ENCODE assay signal across 1 cellular context in genomic region chr12:53989227-53990113, GRCh38.
TF ChIP-seq lines count a peak whose summit lies in the region.

No MANE protein-coding gene starts in this region.

TF ChIP-seq in H1, 55 proteins besides CTCF, POLR2A, EP300 and RAD21:
- TF ChIP-seq, protein P1, sequence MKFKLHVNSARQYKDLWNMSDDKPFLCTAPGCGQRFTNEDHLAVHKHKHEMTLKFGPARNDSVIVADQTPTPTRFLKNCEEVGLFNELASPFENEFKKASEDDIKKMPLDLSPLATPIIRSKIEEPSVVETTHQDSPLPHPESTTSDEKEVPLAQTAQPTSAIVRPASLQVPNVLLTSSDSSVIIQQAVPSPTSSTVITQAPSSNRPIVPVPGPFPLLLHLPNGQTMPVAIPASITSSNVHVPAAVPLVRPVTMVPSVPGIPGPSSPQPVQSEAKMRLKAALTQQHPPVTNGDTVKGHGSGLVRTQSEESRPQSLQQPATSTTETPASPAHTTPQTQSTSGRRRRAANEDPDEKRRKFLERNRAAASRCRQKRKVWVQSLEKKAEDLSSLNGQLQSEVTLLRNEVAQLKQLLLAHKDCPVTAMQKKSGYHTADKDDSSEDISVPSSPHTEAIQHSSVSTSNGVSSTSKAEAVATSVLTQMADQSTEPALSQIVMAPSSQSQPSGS (IDR thresholded peaks at IDR 0.05; ENCODE audit: low read length): no peak
- no peak for TF ChIP-seq TAF1 (IDR thresholded peaks at IDR 0.05; ENCODE audit: low read depth, low read length)
- no peak for TF ChIP-seq SAP30 (IDR thresholded peaks at IDR 0.05; ENCODE audit: insufficient read depth, insufficient replicate concordance, low read length)
- no peak for TF ChIP-seq ASH2L (IDR thresholded peaks at IDR 0.05; ENCODE audit: low read length)
- TF ChIP-seq BRCA1 (IDR thresholded peaks at IDR 0.05; ENCODE audit: low read depth, low read length): no peak
- TF ChIP-seq KDM1A (IDR thresholded peaks at IDR 0.05; ENCODE audit: borderline replicate concordance, low read length): no peak
- TF ChIP-seq, protein P2, sequence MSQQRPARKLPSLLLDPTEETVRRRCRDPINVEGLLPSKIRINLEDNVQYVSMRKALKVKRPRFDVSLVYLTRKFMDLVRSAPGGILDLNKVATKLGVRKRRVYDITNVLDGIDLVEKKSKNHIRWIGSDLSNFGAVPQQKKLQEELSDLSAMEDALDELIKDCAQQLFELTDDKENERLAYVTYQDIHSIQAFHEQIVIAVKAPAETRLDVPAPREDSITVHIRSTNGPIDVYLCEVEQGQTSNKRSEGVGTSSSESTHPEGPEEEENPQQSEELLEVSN (IDR thresholded peaks at IDR 0.05): no peak
- TF ChIP-seq RNF2 (IDR thresholded peaks at IDR 0.05; ENCODE audit: borderline replicate concordance, low read depth, low read length, missing control alignments, poor library complexity, severe bottlenecking): peak; percentile 95
- TF ChIP-seq, protein P3, sequence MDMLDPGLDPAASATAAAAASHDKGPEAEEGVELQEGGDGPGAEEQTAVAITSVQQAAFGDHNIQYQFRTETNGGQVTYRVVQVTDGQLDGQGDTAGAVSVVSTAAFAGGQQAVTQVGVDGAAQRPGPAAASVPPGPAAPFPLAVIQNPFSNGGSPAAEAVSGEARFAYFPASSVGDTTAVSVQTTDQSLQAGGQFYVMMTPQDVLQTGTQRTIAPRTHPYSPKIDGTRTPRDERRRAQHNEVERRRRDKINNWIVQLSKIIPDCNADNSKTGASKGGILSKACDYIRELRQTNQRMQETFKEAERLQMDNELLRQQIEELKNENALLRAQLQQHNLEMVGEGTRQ (IDR thresholded peaks at IDR 0.05; ENCODE audit: low read length): no peak
- TF ChIP-seq PHF8 (conservative IDR thresholded peaks at IDR 0.05; ENCODE audit: low read depth, low read length): no peak
- no peak for TF ChIP-seq MAFK (IDR thresholded peaks at IDR 0.05; ENCODE audit: low read depth, low read length)
- no peak for TF ChIP-seq JUN (IDR thresholded peaks at IDR 0.05; ENCODE audit: low read depth, low read length)
- no peak for TF ChIP-seq SIX5 (IDR thresholded peaks at IDR 0.05; ENCODE audit: low read depth, low read length)
- TF ChIP-seq CBX5 (IDR thresholded peaks at IDR 0.05; ENCODE audit: low read depth, low read length): no peak
- no peak for TF ChIP-seq EGR1 (IDR thresholded peaks at IDR 0.05; ENCODE audit: borderline replicate concordance, low read depth, low read length)
- no peak for TF ChIP-seq BCL11A (IDR thresholded peaks at IDR 0.05; ENCODE audit: low read depth in 2 of 2, low read length in 2 of 2)
- TF ChIP-seq EZH2 (IDR thresholded peaks at IDR 0.05; ENCODE audit: low read depth, low read length, severe bottlenecking): peak; percentile 48
- TF ChIP-seq SUZ12 (IDR thresholded peaks at IDR 0.05; ENCODE audit: low read length): peak; percentile 71
- TF ChIP-seq GTF2F1 (IDR thresholded peaks at IDR 0.05; ENCODE audit: borderline replicate concordance, low read depth, low read length): no peak
- no peak for TF ChIP-seq HDAC6 (IDR thresholded peaks at IDR 0.05; ENCODE audit: low read depth, low read length)
- no peak for TF ChIP-seq CREB1 (IDR thresholded peaks at IDR 0.05)
- TF ChIP-seq CTBP2 (IDR thresholded peaks at IDR 0.05; ENCODE audit: borderline replicate concordance, insufficient read depth, insufficient read length, low read length): no peak
- no peak for TF ChIP-seq NRF1 (IDR thresholded peaks at IDR 0.05; ENCODE audit: low read depth, low read length)
- TF ChIP-seq RFX5 (IDR thresholded peaks at IDR 0.05; ENCODE audit: borderline replicate concordance, low read depth, low read length): no peak
- no peak for TF ChIP-seq KDM4A (IDR thresholded peaks at IDR 0.05; ENCODE audit: low read depth, low read length, severe bottlenecking)
